1 cellular context compared by ENCODE assay signal in genomic region chr19:51944798-51945552, GRCh38.
TF ChIP-seq lines count a peak whose summit lies in the region.

No MANE protein-coding gene starts in this region.

TF ChIP-seq in GM23338, 12 proteins besides CTCF, POLR2A, EP300 and RAD21 (continued from another document):
- TF ChIP-seq ZNF462 (CRISPR knock-in tag; IDR thresholded peaks at IDR 0.05) (no peak), REST (IDR thresholded peaks at IDR 0.05; ENCODE audit: unreplicated experiment) (no peak), CREB1 (CRISPR knock-in tag; IDR thresholded peaks at IDR 0.05; ENCODE audit: low read depth) (no peak), NANOG (IDR thresholded peaks at IDR 0.05; ENCODE audit: borderline replicate concordance) (no peak), ETS1 (IDR thresholded peaks at IDR 0.05) (no peak), JUNB (IDR thresholded peaks at IDR 0.05; ENCODE audit: unreplicated experiment) (no peak), POLR2AphosphoS5 (IDR thresholded peaks at IDR 0.05; ENCODE audit: low read depth) (no peak), STAT1 (IDR thresholded peaks at IDR 0.05; ENCODE audit: unreplicated experiment) (no peak), EZH2phosphoT487 (IDR thresholded peaks at IDR 0.05; ENCODE audit: unreplicated experiment) (no peak), ZNF331 (CRISPR knock-in tag; IDR thresholded peaks at IDR 0.05; ENCODE audit: low read depth) (no peak)
